ENCODE assay signal across 9 cellular contexts in the genomic region with DNA sequence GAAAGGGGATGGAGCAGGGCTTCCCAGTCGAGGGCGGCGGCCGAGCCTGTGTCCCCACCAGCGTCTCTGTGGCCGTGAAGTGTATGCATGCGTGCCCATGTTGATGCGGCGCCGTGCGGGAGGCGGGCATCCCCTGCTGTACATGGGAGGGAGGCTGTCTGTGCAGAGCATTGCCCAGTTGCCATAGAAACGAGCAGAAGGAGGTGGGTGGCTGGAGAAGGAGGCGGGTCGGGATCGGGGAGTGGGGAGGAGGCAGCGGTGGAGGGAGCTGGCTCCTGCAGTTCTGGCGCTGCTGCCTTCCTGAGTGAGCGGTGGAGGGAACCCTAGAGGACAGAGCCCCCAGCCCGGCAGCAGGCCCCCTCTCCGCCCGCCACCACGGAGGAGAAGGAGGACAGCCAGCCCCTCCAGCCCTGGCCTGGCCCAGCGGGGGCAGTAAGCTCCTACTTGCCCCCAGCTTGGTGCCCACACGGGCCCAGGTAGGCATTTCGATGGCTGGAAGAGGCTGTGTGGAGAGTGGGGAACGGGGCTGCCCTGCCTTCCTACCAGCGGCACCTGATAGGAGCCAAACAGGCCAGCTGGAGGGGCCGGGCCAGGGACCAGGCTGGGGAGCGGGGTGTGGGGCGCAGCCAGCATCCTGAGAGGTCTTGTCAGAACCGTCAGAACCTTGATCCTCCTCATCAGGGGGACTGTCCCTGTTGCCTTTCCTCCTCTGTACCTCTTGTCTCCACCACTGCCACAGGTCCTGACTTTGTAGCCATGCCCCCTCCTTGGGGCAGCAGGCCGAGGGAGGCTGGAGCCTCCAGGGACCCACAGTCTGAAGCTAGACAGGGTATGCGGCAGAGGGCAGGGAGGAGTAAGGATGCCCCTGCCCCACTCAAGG. TPM values are rescaled to one million over a fixed set of nuclear protein-coding genes. Genes with fewer than 3 reads are reported as not detected.
A peak's percentile ranks its signal among the peaks of the same experiment; 100 is the strongest.
DNase-seq lines count a peak whose midpoint lies in the region; ATAC-seq and TF ChIP-seq lines count a peak whose summit lies in the region.
"Had no signal": no experiment of that assay in that cellular context is flagged by ENCODE, and none has a peak within 500 bp of the region (broad histone marks: within the 10 kb centered on the region; RNA-seq: fewer than 3 reads in every experiment).

No MANE protein-coding gene starts in this region.

- H3K4me2 ChIP-seq in osteoblast (ENCODE audit: insufficient read depth, low read length), result no peak overlapping the region

- H3K9me3 ChIP-seq in osteoblast (ENCODE audit: low read depth, low read length), result no peaks in the 10 kb centered on the region

- no peak overlapping the region for H3K4me3 ChIP-seq in osteoblast (ENCODE audit: insufficient read depth, low read length)

- H3K27ac ChIP-seq in osteoblast (ENCODE audit: low read depth, low read length) (no peak overlapping the region), foreskin keratinocyte (no peak overlapping the region)

- no peak overlapping the region for H2AFZ ChIP-seq in osteoblast (ENCODE audit: low read length)

- DNase-seq in GM04504 (ENCODE audit: low read depth) (peak; percentile 35), foreskin melanocyte (peak; percentile 35), osteoblast (ENCODE audit: insufficient read length, low spot score, missing footprints) (peak; percentile 94), DMS53 treated with DMSO at 0.1 percent for 48 hours (lab: John Stamatoyannopoulos, UW; ENCODE audit: unreplicated experiment) (no peak), foreskin keratinocyte (no peak)
- no peak for DNase-seq in stimulated activated CD4-positive, alpha-beta T cell treated with anti-CD3 and anti-CD28 coated beads, Interleukin-1b, Interleukin-23, amount 100 ng/mL, for 48 hours
- DNase-seq: activated B cell treated with CpG ODN at 0.5 μM for 24 hours had no signal

- H3K79me2 ChIP-seq in osteoblast (ENCODE audit: insufficient read depth, low read length), result no peaks in the 10 kb centered on the region

- TF ChIP-seq CTCF in osteoblast (IDR thresholded peaks at IDR 0.05; ENCODE audit: extremely low read depth, low read depth, low read length), result no peak
- TF ChIP-seq CTCF in foreskin keratinocyte (conservative IDR thresholded peaks at IDR 0.05), result no peak

- H3K36me3 ChIP-seq in osteoblast (ENCODE audit: insufficient read depth, low read length), result no peaks in the 10 kb centered on the region

- ATAC-seq in SK-N-SH treated with all-trans-retinoic acid at 6 μM for 48 hours (peak; percentile 70), esophagus mucosa (no peak), foreskin keratinocyte (no peak)

- H3K27me3 ChIP-seq in osteoblast (ENCODE audit: insufficient read depth, low read length) (peaks cover 23% of the 10 kb centered on the region), foreskin keratinocyte (peaks cover 31% of the 10 kb centered on the region)

- no peaks in the 10 kb centered on the region for H4K20me1 ChIP-seq in osteoblast (ENCODE audit: insufficient read depth, low read length)

- H3K4me1 ChIP-seq in osteoblast (ENCODE audit: insufficient read depth, low read length) (no peaks in the 10 kb centered on the region), foreskin keratinocyte (no peaks in the 10 kb centered on the region)

TF ChIP-seq in SK-N-SH treated with all-trans-retinoic acid at 6 μM for 48 hours, 23 proteins besides CTCF, POLR2A, EP300 and RAD21:
- no peak for TF ChIP-seq ARNTL (CRISPR knock-in tag; IDR thresholded peaks at IDR 0.05; ENCODE audit: borderline replicate concordance, low read depth)
- no peak for TF ChIP-seq ZFP30 (CRISPR knock-in tag; IDR thresholded peaks at IDR 0.05)
- no peak for TF ChIP-seq ZNF8 (CRISPR knock-in tag; IDR thresholded peaks at IDR 0.05)
- no peak for TF ChIP-seq OSR1 (CRISPR knock-in tag; IDR thresholded peaks at IDR 0.05)
- TF ChIP-seq CSDC2 (CRISPR knock-in tag; IDR thresholded peaks at IDR 0.05), result no peak
- TF ChIP-seq TOX (CRISPR knock-in tag; IDR thresholded peaks at IDR 0.05; ENCODE audit: borderline replicate concordance), result no peak
- no peak for TF ChIP-seq TSHZ2 (CRISPR knock-in tag; IDR thresholded peaks at IDR 0.05)
- no peak for TF ChIP-seq ZNF70 (CRISPR knock-in tag; IDR thresholded peaks at IDR 0.05)
- TF ChIP-seq PPARA (CRISPR knock-in tag; IDR thresholded peaks at IDR 0.05; ENCODE audit: borderline replicate concordance), result no peak
- no peak for TF ChIP-seq ZC3H10 (CRISPR knock-in tag; IDR thresholded peaks at IDR 0.05)

RNA-seq across cellular contexts. Expression of gene SPDEF, which starts 41.3 kb away (rescaled TPM):
- total RNA-seq in osteoblast (0.29 TPM in 1 of 2 replicates, not detected in the other), esophagus mucosa (0.44 TPM), foreskin keratinocyte (0.07 TPM in 1 of 2 replicates, not detected in the other)
- 0.03 and 0.06 TPM in 2 replicates for polyA plus RNA-seq in foreskin keratinocyte

RNA-seq across cellular contexts. Expression of gene PACSIN1, which starts 49.0 kb away (rescaled TPM):
- total RNA-seq in osteoblast (not detected in 2 replicates), esophagus mucosa (not detected), foreskin keratinocyte (0.07 TPM in 1 of 2 replicates, not detected in the other)
- 0.01 TPM in 1 of 2 replicates, not detected in the other for polyA plus RNA-seq in foreskin keratinocyte

Comparison
In these comparisons a context has a peak if more than half of its experiments do, and no peak if none do; other contexts are left out.
1. DNase-seq: peak in GM04504 (single experiment), foreskin melanocyte (single experiment) and osteoblast (single experiment); none in DMS53 treated with DMSO at 0.1 percent for 48 hours (single experiment), stimulated activated CD4-positive, alpha-beta T cell treated with anti-CD3 and anti-CD28 coated beads, Interleukin-1b, Interleukin-23, amount 100 ng/mL, for 48 hours (single experiment) and foreskin keratinocyte (0 of 2).